In genomic region chr18:8501044-8501443, GRCh38 we compare ENCODE assay signal across 18 cellular contexts.
DNase-seq lines count a peak whose midpoint lies in the region; ATAC-seq and TF ChIP-seq lines count a peak whose summit lies in the region.
"Had no signal": no experiment of that assay in that cellular context is flagged by ENCODE, and none has a peak within 500 bp of the region (broad histone marks: within the 10 kb centered on the region; RNA-seq: fewer than 3 reads in every experiment).

No MANE protein-coding gene starts in this region.

- H3K4me1 ChIP-seq in foreskin keratinocyte, result no peaks in the 10 kb centered on the region

- no peak overlapping the region for H3K27ac Mint-ChIP-seq in activated naive CD4-positive, alpha-beta T cell treated with anti-CD3 and anti-CD28 coated beads, Interleukin-2, amount 50 U/mL, for 72 hours

- no peak overlapping the region for H3K27ac ChIP-seq in foreskin keratinocyte
- H3K27ac ChIP-seq: thyroid gland had no signal

- TF ChIP-seq CTCF in foreskin keratinocyte (conservative IDR thresholded peaks at IDR 0.05), result no peak

- no peaks in the 10 kb centered on the region for H3K9me3 Mint-ChIP-seq in activated naive CD4-positive, alpha-beta T cell treated with anti-CD3 and anti-CD28 coated beads, Interleukin-2, amount 50 U/mL, for 72 hours

- DNase-seq in DMS79 (lab: John Stamatoyannopoulos, UW) (peak; percentile 72), NCI-H146 treated with DMSO at 0.1 percent for 48 hours (lab: John Stamatoyannopoulos, UW; ENCODE audit: unreplicated experiment) (peak; percentile 55), NCI-H345 treated with DMSO at 0.1 percent for 48 hours (lab: John Stamatoyannopoulos, UW; ENCODE audit: unreplicated experiment) (peak; percentile 78), foreskin keratinocyte (no peak), T-helper 2 cell (no peak), NCI-H1930 (lab: John Stamatoyannopoulos, UW) (no peak)
- DNase-seq in activated naive CD4-positive, alpha-beta T cell treated with anti-CD3 and anti-CD28 coated beads, Interleukin-2, amount 50 U/mL, for 72 hours (ENCODE audit: low spot score in 2 of 2), result no peak
- DNase-seq: AML-193; foreskin fibroblast; NK-92 treated with Interleukin-12 subunit alpha and Interleukin-12 subunit beta, amount 100 ng/mL, for 24 hours; RPMI8226; small intestine; T-helper 1 cell had no signal

- ATAC-seq in foreskin keratinocyte (peak; percentile 16), GM21515 (IDR thresholded peaks at IDR 0.05; ENCODE audit: unreplicated experiment) (no peak)
- no peak for ATAC-seq in activated naive CD4-positive, alpha-beta T cell treated with anti-CD3 and anti-CD28 coated beads, Interleukin-2, amount 50 U/mL, for 72 hours
- ATAC-seq: activated CD4-positive, CD25-positive, alpha-beta regulatory T cell treated with anti-CD3 and anti-CD28 coated beads, Interleukin-2, amount 50 U/mL, for 24 hours; HepG2; left lobe of liver had no signal

- peaks cover 5% of the 10 kb centered on the region for H3K27me3 ChIP-seq in foreskin keratinocyte
- H3K27me3 ChIP-seq: thyroid gland had no signal

- no peaks in the 10 kb centered on the region for H3K36me3 Mint-ChIP-seq in activated naive CD4-positive, alpha-beta T cell treated with anti-CD3 and anti-CD28 coated beads, Interleukin-2, amount 50 U/mL, for 72 hours

Comparison
In these comparisons a context has a peak if more than half of its experiments do, and no peak if none do; other contexts are left out.
1. DNase-seq: peak in DMS79 (single experiment), NCI-H146 treated with DMSO at 0.1 percent for 48 hours (single experiment) and NCI-H345 treated with DMSO at 0.1 percent for 48 hours (single experiment); none in foreskin keratinocyte (0 of 2), T-helper 2 cell (0 of 5), activated naive CD4-positive, alpha-beta T cell treated with anti-CD3 and anti-CD28 coated beads, Interleukin-2, amount 50 U/mL, for 72 hours (0 of 2) and NCI-H1930 (0 of 2).